In the genomic region with DNA sequence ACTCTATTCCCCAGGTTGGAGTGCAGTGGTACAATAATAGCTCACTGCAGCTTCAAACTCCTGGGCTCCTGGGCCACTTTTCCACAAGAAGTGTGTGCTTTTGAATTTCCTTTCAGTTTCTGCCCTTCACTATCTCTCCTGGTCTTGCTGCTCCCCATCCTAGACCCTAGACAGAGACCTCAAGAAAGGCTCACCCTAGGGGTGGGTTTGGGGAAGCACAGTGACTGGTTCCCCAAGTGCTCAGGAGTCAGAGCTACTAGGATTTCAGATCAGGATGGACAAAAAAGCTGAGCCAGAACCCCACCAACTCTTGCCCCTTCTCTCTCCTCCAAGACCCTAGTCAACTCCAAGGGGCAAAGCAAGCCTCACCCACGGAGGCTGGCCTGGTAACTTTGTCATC, we compare ENCODE assay signal across 21 cellular contexts. TPM values are rescaled to one million over a fixed set of nuclear protein-coding genes. Genes with fewer than 3 reads are reported as not detected.
A peak's percentile ranks its signal among the peaks of the same experiment; 100 is the strongest.
DNase-seq lines count a peak whose midpoint lies in the region; ATAC-seq and TF ChIP-seq lines count a peak whose summit lies in the region.
"Had no signal": no experiment of that assay in that cellular context is flagged by ENCODE, and none has a peak within 500 bp of the region (broad histone marks: within the 10 kb centered on the region; RNA-seq: fewer than 3 reads in every experiment).

No MANE protein-coding gene starts in this region.

- peak overlapping the region in 1 of 4 donors; percentile 32 for H3K4me3 Mint-ChIP-seq in IgD-negative memory B cell

- no peaks in the 10 kb centered on the region for H3K9me3 Mint-ChIP-seq in IgD-negative memory B cell
- H3K9me3 Mint-ChIP-seq: CD8-positive, alpha-beta memory T cell had no signal

- DNase-seq in GM12864 (ENCODE audit: low read depth) = no peak
- no peak for DNase-seq in choroid plexus epithelial cell (ENCODE audit: low read depth)
- no peak for DNase-seq in right lobe of liver
- no peak for DNase-seq in Right ventricle myocardium inferior (ENCODE audit: missing footprints)
- DNase-seq in iPS-NIHi11 (ENCODE audit: low spot score) = no peak
- DNase-seq in NCI-H2107 (lab: John Stamatoyannopoulos, UW) = no peak
- DNase-seq: activated effector memory CD4-positive, alpha-beta T cell treated with anti-CD3 and anti-CD28 coated beads, Interleukin-2, amount 50 U/mL, for 16 hours; anterior cingulate cortex; CD8-positive, alpha-beta memory T cell; left lung; NCI-H1436 treated with DMSO at 0.1 percent for 48 hours; retina; stimulated activated naive CD4-positive, alpha-beta T cell treated with Interleukin-2 at 50 U/mL for 16 hours; T-helper 9 cell; upper lobe of left lung had no signal

- TF ChIP-seq POLR2A in right lobe of liver (IDR thresholded peaks at IDR 0.05) = no peak

- peaks cover 0 to 30% (median 15%) of the 10 kb centered on the region in 4 donors for H3K36me3 ChIP-seq in right lobe of liver

- H3K4me1 ChIP-seq in right lobe of liver = peaks cover 0 to 22% (median 2%) of the 10 kb centered on the region in 4 donors

- peak; percentile 29 for TF ChIP-seq CTCF in GM12864 (IDR thresholded peaks at IDR 0.05; ENCODE audit: low read depth, low read length, missing control alignments)
- TF ChIP-seq CTCF in choroid plexus epithelial cell (conservative IDR thresholded peaks at IDR 0.05; ENCODE audit: low read depth, low read length) = peak; percentile 32
- no peak for TF ChIP-seq CTCF in right lobe of liver (IDR thresholded peaks at IDR 0.05)

- intact Hi-C loops in right lobe of liver (cut with DNase I) = no loop called here
- intact Hi-C loops in Right ventricle myocardium inferior (cut with DNase I) = no loop called here

- H3K36me3 Mint-ChIP-seq in IgD-negative memory B cell = no peaks in the 10 kb centered on the region

- no peaks in the 10 kb centered on the region for H3K27me3 Mint-ChIP-seq in IgD-negative memory B cell
- H3K27me3 Mint-ChIP-seq: CD8-positive, alpha-beta memory T cell had no signal

- ATAC-seq in right lobe of liver (no peak), Right ventricle myocardium inferior (no peak)
- ATAC-seq: left lung, Panc1 had no signal

- no peaks in the 10 kb centered on the region for H3K27me3 ChIP-seq in right lobe of liver

- 60% methylated on average over 1 of the region's 1 CpG for WGBS in right lobe of liver (ENCODE audit: insufficient coverage, low coverage, low lambda C conversion rate, missing lambda C conversion rate)

- peak overlapping the region in 1 of 3 donors; percentile 92 for H3K27ac ChIP-seq in right lobe of liver
- H3K27ac ChIP-seq: left lung, SK-N-MC, upper lobe of left lung had no signal

- H3K4me1 Mint-ChIP-seq in IgD-negative memory B cell = peaks cover 0 to 6% (median 6%) of the 10 kb centered on the region in 3 donors

- H3K4me3 ChIP-seq in GM12864 (ENCODE audit: low read depth, low read length) = no peak overlapping the region
- H3K4me3 ChIP-seq in choroid plexus epithelial cell (ENCODE audit: low read depth, low read length) = no peak overlapping the region
- H3K4me3 ChIP-seq in right lobe of liver = peak overlapping the region in 2 of 3 donors; percentile 88 to 92
- H3K4me3 ChIP-seq: left lung, SK-N-MC, upper lobe of left lung had no signal

- no peaks in the 10 kb centered on the region for H3K9me3 ChIP-seq in right lobe of liver
- H3K9me3 ChIP-seq: left lung, upper lobe of left lung had no signal

- peak overlapping the region in 2 of 3 donors; percentile 50 to 65 for H3K27ac Mint-ChIP-seq in IgD-negative memory B cell

RNA-seq across cellular contexts. Expression of gene SEBOX, which starts 1.6 kb away (rescaled TPM):
- not detected for polyA plus RNA-seq in IgD-negative memory B cell
- not detected for total RNA-seq in right lobe of liver
- total RNA-seq in Right ventricle myocardium inferior = not detected
- total RNA-seq: CD8-positive, alpha-beta memory T cell; Daoy; frontal cortex; left lung; mucosa of gallbladder; upper lobe of left lung had no signal
- polyA plus RNA-seq: CD8-positive, alpha-beta memory T cell had no signal

RNA-seq across cellular contexts. Expression of gene VTN, which starts 3.5 kb away (rescaled TPM):
- polyA plus RNA-seq in IgD-negative memory B cell = not detected
- total RNA-seq in right lobe of liver (1,000 to 10,000 TPM; 2,747 to 3,771 (median 3,031) TPM), Right ventricle myocardium inferior (36.9 TPM)
- total RNA-seq: Daoy had no signal
- polyA plus RNA-seq: CD8-positive, alpha-beta memory T cell had no signal

RNA-seq across cellular contexts. Expression of gene SARM1, which starts 4.9 kb away (rescaled TPM):
- polyA plus RNA-seq in IgD-negative memory B cell = 5.6 TPM
- total RNA-seq in right lobe of liver (1 to 10 TPM; 2.8 to 5.1 (median 3.9) TPM), Right ventricle myocardium inferior (6.2 TPM)

RNA-seq across cellular contexts. Expression of gene POLDIP2, which starts 9.3 kb away (rescaled TPM):
- 87.4 TPM for polyA plus RNA-seq in IgD-negative memory B cell
- total RNA-seq in right lobe of liver (100 to 1,000 TPM in 5 of 6 experiments, 10 to 100 TPM in 1; 92.5 to 156 (median 130) TPM), Right ventricle myocardium inferior (160 TPM)

RNA-seq across cellular contexts. Expression of gene TNFAIP1, which starts 31.0 kb away (rescaled TPM):
- 11.1 TPM for polyA plus RNA-seq in IgD-negative memory B cell
- total RNA-seq in right lobe of liver (10 to 100 TPM; 32.3 to 87.6 (median 38.2) TPM), Right ventricle myocardium inferior (32.9 TPM)

Comparison
In these comparisons a context has a peak if more than half of its experiments do, and no peak if none do; other contexts are left out.
1. H3K4me3 ChIP-seq: peak in right lobe of liver (2 of 3); none in GM12864 (single experiment) and choroid plexus epithelial cell (single experiment).
2. CTCF ChIP-seq: peak in GM12864 (single experiment) and choroid plexus epithelial cell (single experiment); none in right lobe of liver (0 of 4).
3. RNA of gene VTN, which starts 3.5 kb away (total RNA-seq): 2,747 to 3,771 TPM in right lobe of liver; 36.9 TPM in Right ventricle myocardium inferior (single experiment); every median in the first group is over 10 times any median in the second.